In genomic region chrX:110432831-110433230, GRCh38 we compare ENCODE assay signal across 27 cellular contexts.
"Had no signal": no experiment of that assay in that cellular context is flagged by ENCODE, and none has a peak within 500 bp of the region (broad histone marks: within the 10 kb centered on the region; RNA-seq: fewer than 3 reads in every experiment).

No MANE protein-coding gene starts in this region.

- H3K27ac Mint-ChIP-seq: activated CD4-positive, alpha-beta T cell treated with anti-CD3 and anti-CD28 coated beads for 36 hours; activated naive CD4-positive, alpha-beta T cell treated with anti-CD3 and anti-CD28 coated beads for 36 hours; activated naive CD8-positive, alpha-beta T cell treated with anti-CD3 and anti-CD28 coated beads, Interleukin-2, amount 10 ng/mL, durations not matched to agents 7 days and 5 days; activated T-helper 2 cell treated with anti-CD3 and anti-CD28 coated beads, Interferon-gamma antibody, Interleukin-2, Interleukin-4, amounts not matched to agents 10 μg/mL and 5 μg/mL and 100 μg/mL, durations not matched to agents 14 hours and 24 hours and 36 hours; naive thymus-derived CD4-positive, alpha-beta T cell; type B pancreatic cell had no signal

- H3K27me3 ChIP-seq: gastroesophageal sphincter, neutrophil, pancreas, vagina had no signal

- H3K4me3 ChIP-seq: gastroesophageal sphincter, heart right ventricle, lower lobe of right lung, pancreas, sigmoid colon, spleen, thoracic aorta, vagina had no signal

- H3K36me3 ChIP-seq: gastroesophageal sphincter, heart right ventricle, lower lobe of right lung, neutrophil, pancreas, sigmoid colon, spleen, thoracic aorta, vagina had no signal

- DNase-seq: activated CD4-positive, alpha-beta T cell treated with anti-CD3 and anti-CD28 coated beads for 36 hours; activated CD4-positive, alpha-beta T cell treated with anti-CD3 and anti-CD28 coated beads, Interleukin-2, amount 50 U/mL, for 48 hours; activated CD8-positive, alpha-beta memory T cell treated with anti-CD3 and anti-CD28 coated beads, Interleukin-2, amount 50 U/mL, for 48 hours; activated naive CD4-positive, alpha-beta T cell treated with anti-CD3 and anti-CD28 coated beads for 36 hours; activated naive CD8-positive, alpha-beta T cell treated with anti-CD3 and anti-CD28 coated beads, Interleukin-2, amount 10 ng/mL, durations not matched to agents 7 days and 5 days; activated T-cell treated with anti-CD3 and anti-CD28 coated beads, Interleukin-2, amount 50 U/mL, for 4 hours; amniotic stem cell; heart right ventricle; islet precursor cell; left cardiac atrium; lower lobe of right lung; mesendoderm; naive thymus-derived CD4-positive, alpha-beta T cell; pancreas; sigmoid colon; spleen; stimulated activated CD4-positive, alpha-beta T cell treated with anti-CD3 and anti-CD28 coated beads, Interleukin-4, amount 100 ng/mL, for 24 hours; stimulated activated naive CD4-positive, alpha-beta T cell treated with Interleukin-2 at 50 U/mL for 16 hours; T-helper 1 cell; T-helper 9 cell had no signal

- H3K4me1 ChIP-seq: gastroesophageal sphincter, heart right ventricle, lower lobe of right lung, pancreas, sigmoid colon, spleen, vagina had no signal

- H3K36me3 Mint-ChIP-seq: activated naive CD8-positive, alpha-beta T cell treated with anti-CD3 and anti-CD28 coated beads, Interleukin-2, amount 10 ng/mL, durations not matched to agents 7 days and 5 days; naive thymus-derived CD4-positive, alpha-beta T cell had no signal

- H3K9me3 Mint-ChIP-seq: activated naive CD4-positive, alpha-beta T cell treated with anti-CD3 and anti-CD28 coated beads for 36 hours; activated naive CD8-positive, alpha-beta T cell treated with anti-CD3 and anti-CD28 coated beads, Interleukin-2, amount 10 ng/mL, durations not matched to agents 7 days and 5 days; activated T-cell treated with anti-CD3 and anti-CD28 coated beads, Interleukin-2, amount 50 U/mL, for 4 hours; activated T-helper 2 cell treated with anti-CD3 and anti-CD28 coated beads, Interferon-gamma antibody, Interleukin-2, Interleukin-4, amounts not matched to agents 10 μg/mL and 5 μg/mL and 100 μg/mL, durations not matched to agents 14 hours and 24 hours and 36 hours; naive thymus-derived CD4-positive, alpha-beta T cell; type B pancreatic cell had no signal

- ATAC-seq: activated CD4-positive, alpha-beta T cell treated with anti-CD3 and anti-CD28 coated beads for 36 hours; activated T-cell treated with anti-CD3 and anti-CD28 coated beads, Interleukin-2, amount 50 U/mL, for 4 hours; gastroesophageal sphincter; lower lobe of right lung; naive thymus-derived CD4-positive, alpha-beta T cell; pancreas had no signal

- H3K4me1 Mint-ChIP-seq: activated CD4-positive, alpha-beta T cell treated with anti-CD3 and anti-CD28 coated beads for 36 hours; activated naive CD8-positive, alpha-beta T cell treated with anti-CD3 and anti-CD28 coated beads, Interleukin-2, amount 10 ng/mL, durations not matched to agents 7 days and 5 days; naive thymus-derived CD4-positive, alpha-beta T cell had no signal

- H3K4me3 Mint-ChIP-seq: activated CD4-positive, alpha-beta T cell treated with anti-CD3 and anti-CD28 coated beads for 36 hours; activated naive CD4-positive, alpha-beta T cell treated with anti-CD3 and anti-CD28 coated beads for 36 hours; activated naive CD8-positive, alpha-beta T cell treated with anti-CD3 and anti-CD28 coated beads, Interleukin-2, amount 10 ng/mL, durations not matched to agents 7 days and 5 days; activated T-cell treated with anti-CD3 and anti-CD28 coated beads, Interleukin-2, amount 50 U/mL, for 4 hours; naive thymus-derived CD4-positive, alpha-beta T cell; type B pancreatic cell had no signal

- H3K27ac ChIP-seq: epithelial cell of prostate, gastroesophageal sphincter, heart right ventricle, lower lobe of right lung, neutrophil, pancreas, sigmoid colon, spleen, thoracic aorta, vagina had no signal

- H3K9me3 ChIP-seq: gastroesophageal sphincter, heart right ventricle, lower lobe of right lung, neutrophil, pancreas, sigmoid colon, spleen, thoracic aorta, vagina had no signal
